ENCODE assay signal across 8 cellular contexts in genomic region chr10:55601690-55602478, GRCh38.
DNase-seq lines count a peak whose midpoint lies in the region; TF ChIP-seq lines count a peak whose summit lies in the region.
"Not testable (repeated sequence)": the region's sequence is repeated elsewhere in the genome, so short reads cannot be mapped to it uniquely, and the experiment has no call there.

No MANE protein-coding gene starts in this region.

- H3K4me3 ChIP-seq in epithelial cell of proximal tubule (ENCODE audit: low read depth, low read length) (peak overlapping the region; percentile 23), neural cell (ENCODE audit: low read length) (peak overlapping the region; percentile 63), stomach (peak overlapping the region in 3 of 4 donors; percentile 19 to 29 (median 22))

- not testable (repeated sequence) for H3K79me2 ChIP-seq in neural cell (replicated peaks; ENCODE audit: insufficient read depth, low read length)

- TF ChIP-seq EP300 in neural cell (conservative IDR thresholded peaks at IDR 0.05; ENCODE audit: poor library complexity, severe bottlenecking); stomach (IDR thresholded peaks at IDR 0.05): not testable (repeated sequence)

- not testable (repeated sequence) for H3K9me3 ChIP-seq in neural cell (ENCODE audit: low read length); stomach

- not testable (repeated sequence) for H3K27ac ChIP-seq in neural cell (ENCODE audit: low read length); stomach

- not testable (repeated sequence) for TF ChIP-seq CTCF in epithelial cell of proximal tubule (conservative IDR thresholded peaks at IDR 0.05; ENCODE audit: low read depth, low read length); neural cell (IDR thresholded peaks at IDR 0.05; ENCODE audit: poor library complexity, severe bottlenecking); stomach (IDR thresholded peaks at IDR 0.05)

- H4K20me1 ChIP-seq in neural cell (ENCODE audit: insufficient read depth), result not testable (repeated sequence)

- WGBS in stomach, 5 donors, result 1 to 8% (median 3%) methylated on average over 13 to 29 of the region's 29 CpGs

- H3K27me3 ChIP-seq in neural cell (ENCODE audit: insufficient read depth, low read depth, low read length); stomach: not testable (repeated sequence)

- TF ChIP-seq POLR2A in stomach (IDR thresholded peaks at IDR 0.05), result not testable (repeated sequence)

- H3K4me1 ChIP-seq in stomach, result not testable (repeated sequence)

- DNase-seq in DMS53 treated with DMSO at 0.1 percent for 48 hours (lab: John Stamatoyannopoulos, UW; ENCODE audit: unreplicated experiment) (peak; percentile 10), NCI-H1105 treated with DMSO at 0.1 percent for 48 hours (lab: John Stamatoyannopoulos, UW) (peak; percentile 15), OCI-M1 (lab: John Stamatoyannopoulos, UW) (peak; percentile 10), astrocyte of the hippocampus (ENCODE audit: low read depth, low spot score) (peak; percentile 0), islet precursor cell (peak; percentile 58)
- DNase-seq in epithelial cell of proximal tubule (ENCODE audit: low read depth); stomach: not testable (repeated sequence)

- not testable (repeated sequence) for H3F3A ChIP-seq in neural cell (ENCODE audit: insufficient read depth, low read length, poor library complexity, severe bottlenecking)

- not testable (repeated sequence) for H3K9me2 ChIP-seq in neural cell (ENCODE audit: insufficient read depth, low read length)

- not testable (repeated sequence) for H3K4me2 ChIP-seq in neural cell (ENCODE audit: low read length)

- not testable (repeated sequence) for H2AFZ ChIP-seq in neural cell (ENCODE audit: low read depth, low read length)

- not testable (repeated sequence) for H3K36me3 ChIP-seq in neural cell (ENCODE audit: insufficient read depth, low read length); stomach

- H3K9ac ChIP-seq in neural cell (ENCODE audit: low read length), result peak overlapping the region; percentile 29

- intact Hi-C loops in stomach (cut with DNase I; ENCODE audit: low total_unique reads), result not testable (repeated sequence)

- TF ChIP-seq RAD21 in neural cell (conservative IDR thresholded peaks at IDR 0.05), result peak; percentile 25

TF ChIP-seq in neural cell, 6 proteins besides CTCF, POLR2A, EP300 and RAD21:
- TF ChIP-seq MXI1 (conservative IDR thresholded peaks at IDR 0.05; ENCODE audit: poor library complexity, severe bottlenecking) (peak; percentile 15), SMC3 (conservative IDR thresholded peaks at IDR 0.05; ENCODE audit: poor library complexity) (peak; percentile 14)
